In the genomic region with DNA sequence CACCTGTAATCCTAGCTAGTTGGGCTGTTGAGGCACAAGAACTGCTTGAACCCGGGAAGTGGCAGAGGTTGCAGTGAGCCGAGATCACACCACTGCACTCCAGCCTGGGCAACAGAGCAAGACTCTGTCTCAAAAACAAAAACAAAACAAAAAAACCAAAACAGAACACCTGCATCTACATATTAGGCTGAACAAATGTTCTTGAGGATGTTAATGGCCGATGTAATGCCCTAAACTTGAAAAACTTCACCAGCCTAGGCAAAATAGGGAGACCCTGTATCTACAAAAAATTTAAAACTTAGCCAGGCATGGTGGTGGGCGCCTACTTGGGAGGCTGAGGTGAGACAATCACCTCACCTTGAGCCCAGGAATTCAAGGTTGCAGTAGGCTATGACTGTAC, we compare ENCODE assay signal across 17 cellular contexts. TPM values are rescaled to one million over a fixed set of nuclear protein-coding genes. Genes with fewer than 3 reads are reported as not detected.
A peak's percentile ranks its signal among the peaks of the same experiment; 100 is the strongest.
DNase-seq lines count a peak whose midpoint lies in the region; ATAC-seq, FAIRE-seq and TF ChIP-seq lines count a peak whose summit lies in the region.
"Had no signal": no experiment of that assay in that cellular context is flagged by ENCODE, and none has a peak within 500 bp of the region (broad histone marks: within the 10 kb centered on the region; RNA-seq: fewer than 3 reads in every experiment).

No MANE protein-coding gene starts in this region.

- no peak overlapping the region for H2BK12ac ChIP-seq in trophoblast cell (ENCODE audit: low read length)

- no peak for ATAC-seq in HepG2
- ATAC-seq in right lobe of liver: no peak
- ATAC-seq in body of pancreas: peak; percentile 35
- no peak for ATAC-seq in HG02759 (IDR thresholded peaks at IDR 0.05; ENCODE audit: unreplicated experiment)
- ATAC-seq in HG03139 (IDR thresholded peaks at IDR 0.05; ENCODE audit: unreplicated experiment): no peak
- ATAC-seq: GM12878 had no signal

- WGBS in HepG2 (ENCODE audit: low lambda C conversion rate): 95% methylated on average over 4 of the region's 4 CpGs
- WGBS in right lobe of liver (ENCODE audit: insufficient coverage, low coverage, low lambda C conversion rate, missing lambda C conversion rate): 94% methylated on average over 3 of the region's 4 CpGs
- WGBS in body of pancreas, 2 donors: 88 to 95% methylated on average over 4 of the region's 4 CpGs
- no CpG with 5 or more reads among the region's 4 CpGs for WGBS in trophoblast cell (ENCODE audit: extremely low coverage, insufficient coverage, insufficient read length)

- H2BK5ac ChIP-seq in trophoblast cell (ENCODE audit: low read depth, low read length, poor library complexity): no peak overlapping the region

- H3K79me1 ChIP-seq in trophoblast cell (ENCODE audit: low read length): peaks cover 1% of the 10 kb centered on the region

- no peak for FAIRE-seq in HepG2 (lab: Jason Lieb, UNC)
- FAIRE-seq: GM12878, H1, HTR-8/SVneo had no signal

- TF ChIP-seq RAD21 in HepG2 (CRISPR knock-in tag; IDR thresholded peaks at IDR 0.05): no peak

- no peak overlapping the region for H4K91ac ChIP-seq in trophoblast cell (ENCODE audit: low read depth, low read length)

- TF ChIP-seq EP300 in HepG2 (IDR thresholded peaks at IDR 0.05; ENCODE audit: low read depth in 2 of 2, low read length in 2 of 2): no peak
- no peak for TF ChIP-seq EP300 in HepG2 (CRISPR knock-in tag; IDR thresholded peaks at IDR 0.05; ENCODE audit: borderline replicate concordance)

- DNase-seq in HepG2 (ENCODE audit: low spot score) (no peak), right lobe of liver (no peak), body of pancreas (no peak), trophoblast cell (no peak), OCI-M1 (lab: John Stamatoyannopoulos, UW) (no peak)
- DNase-seq: CD8-positive, alpha-beta memory T cell; COR-L47; DMS 273 treated with DMSO at 0.1 percent for 48 hours; DMS53; DND-41; H9 had no signal

- no peak overlapping the region for H2BK120ac ChIP-seq in trophoblast cell (ENCODE audit: insufficient read depth, low read length, poor library complexity)

- in situ Hi-C loops in HepG2 (cut with HindIII; ENCODE audit: extremely low pct_ligation_motif_present, low pct_unique_long_range_greater_than_20kb): no loop called here

- no peak overlapping the region for H3K9ac ChIP-seq in HepG2 (ENCODE audit: insufficient read depth, low read depth, low read length)
- H3K9ac ChIP-seq in trophoblast cell (ENCODE audit: low read length): no peak overlapping the region
- H3K9ac ChIP-seq: BLaER1 treated with 17β-estradiol and CSF1 and Interleukin-3, amounts not matched to agents 10 nM and 100 nM had no signal

- H4K12ac ChIP-seq in trophoblast cell (ENCODE audit: low read depth, low read length): no peak overlapping the region

- intact Hi-C loops in HepG2 (cut with micrococcal nuclease; ENCODE audit: unreplicated experiment): no loop called here
- intact Hi-C loops in right lobe of liver (cut with DNase I): no loop called here
- intact Hi-C loops in body of pancreas (cut with DNase I): no loop called here

- H3K9me3 ChIP-seq in HepG2 (ENCODE audit: low read length) (no peaks in the 10 kb centered on the region), right lobe of liver (no peaks in the 10 kb centered on the region), body of pancreas (no peaks in the 10 kb centered on the region), trophoblast cell (ENCODE audit: insufficient read depth, low read depth, low read length) (no peaks in the 10 kb centered on the region)

- no peak for TF ChIP-seq POLR2A in HepG2 (IDR thresholded peaks at IDR 0.05; ENCODE audit: insufficient read depth in 1 of 2, low read depth in 2 of 2, low read length in 2 of 2)
- TF ChIP-seq POLR2A in right lobe of liver (IDR thresholded peaks at IDR 0.05): no peak
- no peak for TF ChIP-seq POLR2A in body of pancreas (IDR thresholded peaks at IDR 0.05)

- no peak overlapping the region for H3K4me3 ChIP-seq in HepG2 (replicated peaks in 1 of 3; ENCODE audit: insufficient read depth in 1 of 3, low read depth in 2 of 3, low read length in 3 of 3)
- H3K4me3 ChIP-seq in right lobe of liver: no peak overlapping the region
- no peak overlapping the region for H3K4me3 ChIP-seq in body of pancreas
- H3K4me3 ChIP-seq in trophoblast cell (ENCODE audit: low read depth, low read length): no peak overlapping the region
- H3K4me3 ChIP-seq: BLaER1 treated with 17β-estradiol and CSF1 and Interleukin-3, amounts not matched to agents 10 nM and 100 nM; GM12878 had no signal

- H3K4me2 ChIP-seq in HepG2 (ENCODE audit: low read depth, low read length): no peak overlapping the region
- H3K4me2 ChIP-seq in trophoblast cell (ENCODE audit: low read length): no peak overlapping the region
- H3K4me2 ChIP-seq: BLaER1 treated with 17β-estradiol and CSF1 and Interleukin-3, amounts not matched to agents 10 nM and 100 nM had no signal

- H3K23ac ChIP-seq in trophoblast cell (ENCODE audit: low read length): no peak overlapping the region

- no peaks in the 10 kb centered on the region for H3K27me3 ChIP-seq in HepG2 (ENCODE audit: control insufficient read depth in 1 of 2, insufficient read depth in 2 of 2, low read length in 2 of 2)
- H3K27me3 ChIP-seq in right lobe of liver: no peaks in the 10 kb centered on the region
- H3K27me3 ChIP-seq in body of pancreas: no peaks in the 10 kb centered on the region
- H3K27me3 ChIP-seq in trophoblast cell (ENCODE audit: insufficient read depth, low read length): no peaks in the 10 kb centered on the region
- H3K27me3 ChIP-seq: BLaER1 treated with 17β-estradiol and CSF1 and Interleukin-3, amounts not matched to agents 10 nM and 100 nM had no signal

- H3K14ac ChIP-seq in trophoblast cell (ENCODE audit: low read length): no peak overlapping the region

- H3K27ac ChIP-seq in HepG2 (ENCODE audit: extremely low read length, insufficient read depth, low read length) (no peak overlapping the region), right lobe of liver (no peak overlapping the region), body of pancreas (no peak overlapping the region), trophoblast cell (ENCODE audit: low read depth, low read length) (no peak overlapping the region)
- H3K27ac ChIP-seq: BLaER1 treated with 17β-estradiol and CSF1 and Interleukin-3, amounts not matched to agents 10 nM and 100 nM had no signal

- CTCF ChIA-PET in HepG2 (lab: Yijun Ruan, JAX; ENCODE audit: low intra/inter-chr PET ratio, low total read pairs): no interaction called here

- no peak for TF ChIP-seq CTCF in HepG2 (CRISPR knock-in tag; IDR thresholded peaks at IDR 0.05)
- no peak for TF ChIP-seq CTCF in right lobe of liver (IDR thresholded peaks at IDR 0.05)
- TF ChIP-seq CTCF in body of pancreas (IDR thresholded peaks at IDR 0.05): no peak

- no TSS peak for BruUV-seq in HepG2 (replicated peaks; lab: Mats Ljungman, UMichigan)

- no peak overlapping the region for H3K18ac ChIP-seq in trophoblast cell (ENCODE audit: low read length)

- peaks cover 88% of the 10 kb centered on the region for H4K20me1 ChIP-seq in HepG2 (ENCODE audit: insufficient read depth, low read length)

- H3K36me3 ChIP-seq in HepG2 (replicated peaks in 1 of 2; ENCODE audit: control insufficient read depth in 1 of 2, insufficient read depth in 2 of 2, low read length in 2 of 2) (peaks cover 0 to 7% of the 10 kb centered on the region in 2 experiments; a peak in 1 of 5 replicates), right lobe of liver (no peaks in the 10 kb centered on the region), body of pancreas (replicated peaks in 1 of 2; ENCODE audit: insufficient read depth in 1 of 2, low read depth in 2 of 2) (no peaks in the 10 kb centered on the region), trophoblast cell (ENCODE audit: control insufficient read depth in 1 of 2, insufficient read depth in 2 of 2, low read length in 2 of 2) (peaks cover 1 to 6% of the 10 kb centered on the region in 2 experiments)

- H3K4ac ChIP-seq in trophoblast cell (ENCODE audit: low read depth, low read length): peak overlapping the region; percentile 94

- H3K79me2 ChIP-seq in HepG2 (ENCODE audit: insufficient read depth, low read length) (peaks cover 96% of the 10 kb centered on the region), trophoblast cell (ENCODE audit: control insufficient read depth, insufficient read depth, low read length, poor library complexity) (peaks cover 18% of the 10 kb centered on the region)

- no peak overlapping the region for H2AK5ac ChIP-seq in trophoblast cell (ENCODE audit: low read length)

- no peak overlapping the region for H4K8ac ChIP-seq in trophoblast cell (ENCODE audit: low read depth, low read length)

- POLR2A ChIA-PET in HepG2 (lab: Yijun Ruan, JAX): no interaction called here

- H2AFZ ChIP-seq in HepG2 (ENCODE audit: low read length): no peak overlapping the region
- H2AFZ ChIP-seq in trophoblast cell (ENCODE audit: insufficient read depth, low read length, poor library complexity): no peak overlapping the region

- H3K4me1 ChIP-seq in HepG2 (ENCODE audit: insufficient read depth, low read length) (peaks cover 33% of the 10 kb centered on the region), right lobe of liver (peaks cover 0 to 46% (median 10%) of the 10 kb centered on the region in 4 donors), body of pancreas (peaks cover 34% of the 10 kb centered on the region), trophoblast cell (ENCODE audit: control insufficient read depth in 1 of 2, insufficient read depth in 2 of 2, low read length in 2 of 2) (no peaks in the 10 kb centered on the region)

RNA-seq across cellular contexts. Expression of gene GPBP1L1, which starts 17.8 kb away (rescaled TPM):
- total RNA-seq in HepG2 (2016; rRNA removed; fragmentation: Illumina TruSeq; extraction: Trizol) (86.1 and 102 TPM in 2 replicates), right lobe of liver (10 to 100 TPM; 51.2 to 80.0 (median 67.3) TPM), body of pancreas (10 to 100 TPM; 61.0 to 90.0 TPM)
- 25.6 and 26.4 TPM in 2 replicates for total RNA-seq in HepG2 (2016; cell fraction: cytosol; rRNA removed; fragmentation: Illumina TruSeq; extraction: Trizol; ENCODE audit: low read depth)
- total RNA-seq in HepG2 (2016; cell fraction: insoluble cytoplasmic fraction; rRNA removed; fragmentation: Illumina TruSeq; extraction: Trizol): 92.3 and 92.5 TPM in 2 replicates
- total RNA-seq in HepG2 (2016; cell fraction: membrane; rRNA removed; fragmentation: Illumina TruSeq; extraction: Trizol): 57.5 TPM in 2 replicates
- 88.6 and 95.6 TPM in 2 replicates for total RNA-seq in HepG2 (2016; cell fraction: nucleus; rRNA removed; fragmentation: Illumina TruSeq; extraction: Trizol)
- polyA plus RNA-seq in HepG2 (2011; rRNA removed): 45.9 and 46.4 TPM in 2 replicates
- 31.6 and 50.0 TPM in 2 replicates for polyA plus RNA-seq in HepG2 (2011; cell fraction: cytosol; rRNA removed)
- polyA plus RNA-seq in HepG2 (2011; cell fraction: nucleus; rRNA removed): 47.9 and 59.6 TPM in 2 replicates
- 66.6 and 70.2 TPM in 2 replicates for polyA plus RNA-seq in HepG2 (2012)
- polyA plus RNA-seq in HepG2 (2016; cell fraction: cytosol; fragmentation: Illumina TruSeq; extraction: Trizol; ENCODE audit: low read depth): 4.1 and 5.8 TPM in 2 replicates
- 64.8 and 77.7 TPM in 2 replicates for polyA plus RNA-seq in HepG2 (2016; cell fraction: insoluble cytoplasmic fraction; fragmentation: Illumina TruSeq; extraction: Trizol; ENCODE audit: low read depth)
- 19.7 and 22.4 TPM in 2 replicates for polyA plus RNA-seq in HepG2 (2016; cell fraction: membrane; fragmentation: Illumina TruSeq; extraction: Trizol; ENCODE audit: low read depth)
- 101 and 103 TPM in 2 replicates for polyA plus RNA-seq in HepG2 (2016; cell fraction: nucleus; fragmentation: Illumina TruSeq; extraction: Trizol; ENCODE audit: insufficient read depth, low read depth)
- polyA minus RNA-seq in HepG2 (2011; rRNA and poly(A)+ RNA removed; ENCODE audit: low replicate concordance): 88.8 and 106 TPM in 2 replicates
- 54.0 and 54.9 TPM in 2 replicates for polyA minus RNA-seq in HepG2 (2011; cell fraction: cytosol; rRNA and poly(A)+ RNA removed)
- 163 and 195 TPM in 2 replicates for polyA minus RNA-seq in HepG2 (2011; cell fraction: nucleus; rRNA and poly(A)+ RNA removed)
- 69.1 and 73.8 TPM in 2 replicates for polyA plus RNA-seq in trophoblast cell (2013)

RNA-seq across cellular contexts. Expression of gene TMEM69, which starts 19.5 kb away (rescaled TPM):
- total RNA-seq in HepG2 (2016; rRNA removed; fragmentation: Illumina TruSeq; extraction: Trizol) (21.9 and 25.4 TPM in 2 replicates), right lobe of liver (10 to 100 TPM in 3 of 6 experiments, 1 to 10 TPM in 3; 7.5 to 17.5 (median 10.0) TPM), body of pancreas (10 to 100 TPM; 11.9 to 12.5 TPM)
- total RNA-seq in HepG2 (2016; cell fraction: cytosol; rRNA removed; fragmentation: Illumina TruSeq; extraction: Trizol; ENCODE audit: low read depth): 11.4 TPM in 2 replicates
- total RNA-seq in HepG2 (2016; cell fraction: insoluble cytoplasmic fraction; rRNA removed; fragmentation: Illumina TruSeq; extraction: Trizol): 22.3 and 23.4 TPM in 2 replicates
- total RNA-seq in HepG2 (2016; cell fraction: membrane; rRNA removed; fragmentation: Illumina TruSeq; extraction: Trizol): 25.3 and 27.2 TPM in 2 replicates
- total RNA-seq in HepG2 (2016; cell fraction: nucleus; rRNA removed; fragmentation: Illumina TruSeq; extraction: Trizol): 15.9 TPM in 2 replicates
- 112 and 135 TPM in 2 replicates for polyA plus RNA-seq in HepG2 (2011; rRNA removed)
- polyA plus RNA-seq in HepG2 (2011; cell fraction: cytosol; rRNA removed): 79.4 and 112 TPM in 2 replicates
- polyA plus RNA-seq in HepG2 (2011; cell fraction: nucleus; rRNA removed): 24.0 and 32.3 TPM in 2 replicates
- 42.1 and 42.2 TPM in 2 replicates for polyA plus RNA-seq in HepG2 (2012)
- 14.7 and 16.7 TPM in 2 replicates for polyA plus RNA-seq in HepG2 (2016; cell fraction: cytosol; fragmentation: Illumina TruSeq; extraction: Trizol; ENCODE audit: low read depth)
- 38.2 and 42.6 TPM in 2 replicates for polyA plus RNA-seq in HepG2 (2016; cell fraction: insoluble cytoplasmic fraction; fragmentation: Illumina TruSeq; extraction: Trizol; ENCODE audit: low read depth)
- 28.0 and 33.0 TPM in 2 replicates for polyA plus RNA-seq in HepG2 (2016; cell fraction: membrane; fragmentation: Illumina TruSeq; extraction: Trizol; ENCODE audit: low read depth)
- polyA plus RNA-seq in HepG2 (2016; cell fraction: nucleus; fragmentation: Illumina TruSeq; extraction: Trizol; ENCODE audit: insufficient read depth, low read depth): 36.0 and 42.8 TPM in 2 replicates
- polyA minus RNA-seq in HepG2 (2011; rRNA and poly(A)+ RNA removed; ENCODE audit: low replicate concordance): 78.0 and 80.4 TPM in 2 replicates
- 35.4 and 38.1 TPM in 2 replicates for polyA minus RNA-seq in HepG2 (2011; cell fraction: cytosol; rRNA and poly(A)+ RNA removed)
- polyA minus RNA-seq in HepG2 (2011; cell fraction: nucleus; rRNA and poly(A)+ RNA removed): 26.5 and 35.8 TPM in 2 replicates
- 41.7 and 42.5 TPM in 2 replicates for polyA plus RNA-seq in trophoblast cell (2013)

RNA-seq across cellular contexts. Expression of gene CCDC17, which starts 44.7 kb away (rescaled TPM):
- total RNA-seq in HepG2 (2016; rRNA removed; fragmentation: Illumina TruSeq; extraction: Trizol) (0.24 and 1.5 TPM in 2 replicates), right lobe of liver (1 to 10 TPM in 5 of 6 experiments, under 1 TPM in 1; 0.81 to 3.1 (median 1.9) TPM), body of pancreas (1 to 10 TPM; 3.6 to 7.3 TPM)
- 0.26 and 0.30 TPM in 2 replicates for total RNA-seq in HepG2 (2016; cell fraction: cytosol; rRNA removed; fragmentation: Illumina TruSeq; extraction: Trizol; ENCODE audit: low read depth)
- 0.18 and 1.4 TPM in 2 replicates for total RNA-seq in HepG2 (2016; cell fraction: insoluble cytoplasmic fraction; rRNA removed; fragmentation: Illumina TruSeq; extraction: Trizol)
- 0.37 and 0.41 TPM in 2 replicates for total RNA-seq in HepG2 (2016; cell fraction: membrane; rRNA removed; fragmentation: Illumina TruSeq; extraction: Trizol)
- 1.7 and 2.5 TPM in 2 replicates for total RNA-seq in HepG2 (2016; cell fraction: nucleus; rRNA removed; fragmentation: Illumina TruSeq; extraction: Trizol)
- polyA plus RNA-seq in HepG2 (2011; rRNA removed): 3.2 and 3.3 TPM in 2 replicates
- 0.64 and 0.82 TPM in 2 replicates for polyA plus RNA-seq in HepG2 (2011; cell fraction: cytosol; rRNA removed)
- 23.6 and 26.7 TPM in 2 replicates for polyA plus RNA-seq in HepG2 (2011; cell fraction: nucleus; rRNA removed)
- 2.9 and 3.4 TPM in 2 replicates for polyA plus RNA-seq in HepG2 (2012)
- polyA plus RNA-seq in HepG2 (2016; cell fraction: cytosol; fragmentation: Illumina TruSeq; extraction: Trizol; ENCODE audit: low read depth): 0.18 and 0.35 TPM in 2 replicates
- polyA plus RNA-seq in HepG2 (2016; cell fraction: insoluble cytoplasmic fraction; fragmentation: Illumina TruSeq; extraction: Trizol; ENCODE audit: low read depth): 0.20 TPM in 1 of 2 replicates, not detected in the other
- polyA plus RNA-seq in HepG2 (2016; cell fraction: membrane; fragmentation: Illumina TruSeq; extraction: Trizol; ENCODE audit: low read depth): 0.13 and 0.33 TPM in 2 replicates
- 4.6 and 5.9 TPM in 2 replicates for polyA plus RNA-seq in HepG2 (2016; cell fraction: nucleus; fragmentation: Illumina TruSeq; extraction: Trizol; ENCODE audit: insufficient read depth, low read depth)
- polyA minus RNA-seq in HepG2 (2011; rRNA and poly(A)+ RNA removed; ENCODE audit: low replicate concordance): 4.0 and 9.6 TPM in 2 replicates
- polyA minus RNA-seq in HepG2 (2011; cell fraction: cytosol; rRNA and poly(A)+ RNA removed): 0.62 TPM in 1 of 2 replicates, not detected in the other
- polyA minus RNA-seq in HepG2 (2011; cell fraction: nucleus; rRNA and poly(A)+ RNA removed): 10.6 and 12.4 TPM in 2 replicates
- 0.49 and 0.54 TPM in 2 replicates for polyA plus RNA-seq in trophoblast cell (2013)
